17 cellular contexts compared by ENCODE assay signal in genomic region chr2:191749181-191749540, GRCh38.
DNase-seq lines count a peak whose midpoint lies in the region; ATAC-seq and TF ChIP-seq lines count a peak whose summit lies in the region.
"Had no signal": no experiment of that assay in that cellular context is flagged by ENCODE, and none has a peak within 500 bp of the region (broad histone marks: within the 10 kb centered on the region; RNA-seq: fewer than 3 reads in every experiment).

No MANE protein-coding gene starts in this region.

- CTCF ChIA-PET in Calu3 (lab: Charles Lee): no interaction called here
- CTCF ChIA-PET in activated CD4-positive, alpha-beta T cell treated with anti-CD3 and anti-CD28 coated beads for 36 hours (lab: Charles Lee): interaction anchor here (1.2 to 2.9 kb wide), 2 partner anchors 10 to 21 kb away, joined by 4 to 10 read pairs; no protein-coding TSS in a partner anchor

- no peaks in the 10 kb centered on the region for H3K9me3 Mint-ChIP-seq in Calu3 (ENCODE audit: low read depth, unreplicated experiment)
- no peaks in the 10 kb centered on the region for H3K9me3 Mint-ChIP-seq in activated T-helper 17 cell treated with anti-CD3 and anti-CD28 coated beads, Interleukin-2, amount 50 U/mL, for 72 hours
- no peaks in the 10 kb centered on the region for H3K9me3 Mint-ChIP-seq in activated CD4-positive, alpha-beta T cell treated with anti-CD3 and anti-CD28 coated beads for 36 hours (ENCODE audit: low read depth)
- H3K9me3 Mint-ChIP-seq: activated CD4-positive, alpha-beta T cell treated with anti-CD3 and anti-CD28 coated beads, Interleukin-2, amount 10 ng/mL, durations not matched to agents 7 days and 5 days had no signal

- POLR2A ChIA-PET in activated CD4-positive, alpha-beta T cell treated with anti-CD3 and anti-CD28 coated beads for 36 hours (lab: Charles Lee): interaction anchor here (0.6 kb wide), 1 partner anchor 11 kb away, joined by 5 read pairs; no protein-coding TSS in a partner anchor

- no TSS peak for BruUV-seq in Calu3 (replicated peaks; lab: Mats Ljungman, UMichigan)

- in situ Hi-C loops in G401 (cut with HindIII; ENCODE audit: low sequenced_read_pairs): no loop called here

- DNase-seq in Calu3 (no peak), NCI-H1092 treated with DMSO at 0.1 percent for 48 hours (lab: John Stamatoyannopoulos, UW) (no peak), G401 (ENCODE audit: low spot score) (no peak)
- DNase-seq in activated CD4-positive, alpha-beta T cell treated with anti-CD3 and anti-CD28 coated beads for 36 hours: no peak
- DNase-seq: activated CD4-positive, alpha-beta T cell treated with anti-CD3 and anti-CD28 coated beads, Interleukin-2, amount 10 ng/mL, durations not matched to agents 7 days and 5 days; activated CD8-positive, alpha-beta memory T cell treated with anti-CD3 and anti-CD28 coated beads, Interleukin-2, amount 10 ng/mL, durations not matched to agents 7 days and 5 days; kidney glomerular epithelial cell; NCI-H1417 treated with DMSO at 0.1 percent for 48 hours; NCI-H510A treated with DMSO at 0.1 percent for 48 hours; sigmoid colon; stimulated activated CD8-positive, alpha-beta memory T cell treated with anti-CD3 and anti-CD28 coated beads, Interleukin-4, amount 100 ng/mL, for 48 hours had no signal

- TF ChIP-seq CTCF in Calu3 (IDR thresholded peaks at IDR 0.05; ENCODE audit: unreplicated experiment): no peak

- peak overlapping the region; percentile 57 for H3K27ac Mint-ChIP-seq in Calu3 (ENCODE audit: unreplicated experiment)
- peak overlapping the region; percentile 77 for H3K27ac Mint-ChIP-seq in activated T-helper 17 cell treated with anti-CD3 and anti-CD28 coated beads, Interleukin-2, amount 50 U/mL, for 72 hours
- H3K27ac Mint-ChIP-seq in activated CD4-positive, alpha-beta T cell treated with anti-CD3 and anti-CD28 coated beads for 36 hours: no peak overlapping the region
- H3K27ac Mint-ChIP-seq: activated CD4-positive, alpha-beta T cell treated with anti-CD3 and anti-CD28 coated beads, Interleukin-2, amount 10 ng/mL, durations not matched to agents 7 days and 5 days; activated CD8-positive, alpha-beta memory T cell treated with anti-CD3 and anti-CD28 coated beads, Interleukin-2, amount 10 ng/mL, durations not matched to agents 7 days and 5 days; brain; progenitor cell of endocrine pancreas had no signal

- H3K4me3 Mint-ChIP-seq in Calu3 (ENCODE audit: low read depth, unreplicated experiment): no peak overlapping the region
- H3K4me3 Mint-ChIP-seq in activated T-helper 17 cell treated with anti-CD3 and anti-CD28 coated beads, Interleukin-2, amount 50 U/mL, for 72 hours: peak overlapping the region; percentile 34
- H3K4me3 Mint-ChIP-seq in activated CD4-positive, alpha-beta T cell treated with anti-CD3 and anti-CD28 coated beads for 36 hours: no peak overlapping the region
- H3K4me3 Mint-ChIP-seq: activated CD4-positive, alpha-beta T cell treated with anti-CD3 and anti-CD28 coated beads, Interleukin-2, amount 10 ng/mL, durations not matched to agents 7 days and 5 days; activated CD8-positive, alpha-beta memory T cell treated with anti-CD3 and anti-CD28 coated beads, Interleukin-2, amount 10 ng/mL, durations not matched to agents 7 days and 5 days; brain had no signal

- ATAC-seq in GM18909 (IDR thresholded peaks at IDR 0.05; ENCODE audit: poor library complexity, unreplicated experiment) (peak; percentile 23), HG03095 (IDR thresholded peaks at IDR 0.05; ENCODE audit: unreplicated experiment) (peak; percentile 3), GM19452 (IDR thresholded peaks at IDR 0.05; ENCODE audit: unreplicated experiment) (no peak)
- ATAC-seq in activated T-helper 17 cell treated with anti-CD3 and anti-CD28 coated beads, Interleukin-2, amount 50 U/mL, for 72 hours (replicated peaks): peak; percentile 42
- ATAC-seq in activated CD4-positive, alpha-beta T cell treated with anti-CD3 and anti-CD28 coated beads for 36 hours: no peak
- ATAC-seq: activated CD8-positive, alpha-beta memory T cell treated with anti-CD3 and anti-CD28 coated beads, Interleukin-2, amount 10 ng/mL, durations not matched to agents 7 days and 5 days had no signal

- H3K27me3 Mint-ChIP-seq in Calu3 (ENCODE audit: unreplicated experiment): no peaks in the 10 kb centered on the region
- peaks cover 4% of the 10 kb centered on the region for H3K27me3 Mint-ChIP-seq in activated T-helper 17 cell treated with anti-CD3 and anti-CD28 coated beads, Interleukin-2, amount 50 U/mL, for 72 hours
- peaks cover 15% of the 10 kb centered on the region for H3K27me3 Mint-ChIP-seq in activated CD4-positive, alpha-beta T cell treated with anti-CD3 and anti-CD28 coated beads for 36 hours
- H3K27me3 Mint-ChIP-seq: brain, progenitor cell of endocrine pancreas had no signal

- no peaks in the 10 kb centered on the region for H3K36me3 Mint-ChIP-seq in Calu3 (ENCODE audit: insufficient read depth, unreplicated experiment)
- H3K36me3 Mint-ChIP-seq in activated T-helper 17 cell treated with anti-CD3 and anti-CD28 coated beads, Interleukin-2, amount 50 U/mL, for 72 hours (ENCODE audit: low read depth): no peaks in the 10 kb centered on the region
- no peaks in the 10 kb centered on the region for H3K36me3 Mint-ChIP-seq in activated CD4-positive, alpha-beta T cell treated with anti-CD3 and anti-CD28 coated beads for 36 hours (ENCODE audit: low read depth)
- H3K36me3 Mint-ChIP-seq: activated CD8-positive, alpha-beta memory T cell treated with anti-CD3 and anti-CD28 coated beads, Interleukin-2, amount 10 ng/mL, durations not matched to agents 7 days and 5 days; brain had no signal

- intact Hi-C loops in Calu3 (cut with micrococcal nuclease; ENCODE audit: unreplicated experiment): no loop called here
- intact Hi-C loops in activated CD4-positive, alpha-beta T cell treated with anti-CD3 and anti-CD28 coated beads for 36 hours (cut with DNase I, micrococcal nuclease): no loop called here

- H3K4me1 Mint-ChIP-seq in Calu3 (ENCODE audit: low read depth, unreplicated experiment): no peaks in the 10 kb centered on the region
- peaks cover 10% of the 10 kb centered on the region for H3K4me1 Mint-ChIP-seq in activated T-helper 17 cell treated with anti-CD3 and anti-CD28 coated beads, Interleukin-2, amount 50 U/mL, for 72 hours
- peaks cover 11% of the 10 kb centered on the region for H3K4me1 Mint-ChIP-seq in activated CD4-positive, alpha-beta T cell treated with anti-CD3 and anti-CD28 coated beads for 36 hours
- H3K4me1 Mint-ChIP-seq: activated CD4-positive, alpha-beta T cell treated with anti-CD3 and anti-CD28 coated beads, Interleukin-2, amount 10 ng/mL, durations not matched to agents 7 days and 5 days; brain had no signal

Comparison
In these comparisons a context has a peak if more than half of its experiments do, and no peak if none do; other contexts are left out.
1. ATAC-seq: peak in GM18909 (single experiment), HG03095 (single experiment) and activated T-helper 17 cell treated with anti-CD3 and anti-CD28 coated beads, Interleukin-2, amount 50 U/mL, for 72 hours (single experiment); none in activated CD4-positive, alpha-beta T cell treated with anti-CD3 and anti-CD28 coated beads for 36 hours (single experiment) and GM19452 (single experiment).